In genomic region chr1:48680411-48681035, GRCh38 we compare ENCODE assay signal across 19 cellular contexts.
DNase-seq lines count a peak whose midpoint lies in the region; ATAC-seq and TF ChIP-seq lines count a peak whose summit lies in the region.
"Had no signal": no experiment of that assay in that cellular context is flagged by ENCODE, and none has a peak within 500 bp of the region (broad histone marks: within the 10 kb centered on the region; RNA-seq: fewer than 3 reads in every experiment).

No MANE protein-coding gene starts in this region.

- H3K4me3 ChIP-seq in BLaER1 treated with 17β-estradiol and CSF1 and Interleukin-3, amounts not matched to agents 10 nM and 100 nM, result no peak overlapping the region
- H3K4me3 ChIP-seq in H7 (ENCODE audit: insufficient read depth, low read depth, low read length) (no peak overlapping the region), WERI-Rb-1 (ENCODE audit: low read depth, low read length) (no peak overlapping the region), gastrocnemius medialis (no peak overlapping the region)

- H3K4me1 ChIP-seq in BLaER1 treated with 17β-estradiol and CSF1 and Interleukin-3, amounts not matched to agents 10 nM and 100 nM, result peaks cover 17 to 60% (median 52%) of the 10 kb centered on the region in 10 experiments; a peak in 19 of 20 replicates
- H3K4me1 ChIP-seq in gastrocnemius medialis, result peaks cover 0 to 6% of the 10 kb centered on the region in 2 donors

- no peaks in the 10 kb centered on the region for H4K20me1 ChIP-seq in BLaER1 treated with 17β-estradiol and CSF1 and Interleukin-3, amounts not matched to agents 10 nM and 100 nM

- 0 out of 22 replicates have a peak overlapping the region, but pooled peaks of 1 of the 11 experiments have one; percentile 2 for H3K9ac ChIP-seq in BLaER1 treated with 17β-estradiol and CSF1 and Interleukin-3, amounts not matched to agents 10 nM and 100 nM

- in situ Hi-C loops in gastrocnemius medialis (cut with MboI; ENCODE audit: low sequenced_read_pairs in 4 of 4), result loop anchor here in 1 of 4 donors (25.0 kb wide), 2 partner anchors 568 to 1657 kb away; no protein-coding TSS in a partner anchor

- TF ChIP-seq CTCF in WERI-Rb-1 (IDR thresholded peaks at IDR 0.05; ENCODE audit: low read depth, low read length) (0 out of 2 replicates have a peak, but pooled peaks have one; percentile 23), gastrocnemius medialis (IDR thresholded peaks at IDR 0.05 in 4 of 5, conservative IDR thresholded peaks at IDR 0.05 in 1 of 5) (no peak)

- peak; percentile 54 for DNase-seq in H7
- DNase-seq in WERI-Rb-1, result no peak
- DNase-seq in left lobe of liver (ENCODE audit: low spot score), result peak; percentile 71
- DNase-seq in retina, result no peak
- DNase-seq in gastrocnemius medialis, result no peak
- DNase-seq: activated CD4-positive, alpha-beta T cell treated with anti-CD3 and anti-CD28 coated beads for 36 hours; activated T-cell treated with anti-CD3 and anti-CD28 coated beads for 4 hours; central memory CD4-positive, alpha-beta T cell; effector CD8-positive, alpha-beta T cell; hypothalamus; left ventricle myocardium superior; NCI-H2029 treated with DMSO at 0.1 percent for 48 hours; SIG-M5; stimulated activated CD4-positive, alpha-beta T cell treated with anti-CD3 and anti-CD28 coated beads, Interleukin-12 subunit alpha, Interleukin-12 subunit beta, amount 100 ng/mL, for 4 hours; stimulated activated naive CD8-positive, alpha-beta T cell treated with anti-CD3 and anti-CD28 coated beads, Interleukin-15, amount 100 ng/mL, for 72 hours had no signal

- no peaks in the 10 kb centered on the region for H3K36me3 ChIP-seq in BLaER1 treated with 17β-estradiol and CSF1 and Interleukin-3, amounts not matched to agents 10 nM and 100 nM
- H3K36me3 ChIP-seq in H7 (replicated peaks; ENCODE audit: control insufficient read depth, insufficient read depth, low read length), result no peaks in the 10 kb centered on the region
- no peaks in the 10 kb centered on the region for H3K36me3 ChIP-seq in WERI-Rb-1
- no peaks in the 10 kb centered on the region for H3K36me3 ChIP-seq in gastrocnemius medialis

- intact Hi-C loops in gastrocnemius medialis (cut with DNase I; ENCODE audit: low total_unique reads), result no loop called here

- peak overlapping the region in 1 of 11 experiments; percentile 27; a peak in 1 of 22 replicates for H3K27ac ChIP-seq in BLaER1 treated with 17β-estradiol and CSF1 and Interleukin-3, amounts not matched to agents 10 nM and 100 nM
- H3K27ac ChIP-seq in WERI-Rb-1, result peak overlapping the region; percentile 72
- no peak overlapping the region for H3K27ac ChIP-seq in gastrocnemius medialis

- no peak for TF ChIP-seq POLR2A in gastrocnemius medialis (IDR thresholded peaks at IDR 0.05)

- H3K9me3 ChIP-seq in BLaER1 treated with 17β-estradiol and CSF1 and Interleukin-3, amounts not matched to agents 10 nM and 100 nM (replicated peaks in 1 of 11), result no peaks in the 10 kb centered on the region
- H3K9me3 ChIP-seq in WERI-Rb-1 (ENCODE audit: severe bottlenecking), result no peaks in the 10 kb centered on the region
- no peaks in the 10 kb centered on the region for H3K9me3 ChIP-seq in gastrocnemius medialis

- H3K27me3 ChIP-seq in BLaER1 treated with 17β-estradiol and CSF1 and Interleukin-3, amounts not matched to agents 10 nM and 100 nM, result no peaks in the 10 kb centered on the region
- H3K27me3 ChIP-seq in H7 (ENCODE audit: control insufficient read depth, insufficient read depth, low read length), result no peaks in the 10 kb centered on the region; the same call in 1 of the 2 replicates
- no peaks in the 10 kb centered on the region for H3K27me3 ChIP-seq in WERI-Rb-1 (ENCODE audit: insufficient read depth, low read depth, severe bottlenecking)
- H3K27me3 ChIP-seq in gastrocnemius medialis, result no peaks in the 10 kb centered on the region

- ATAC-seq in left lobe of liver, result peak; percentile 49
- no peak for ATAC-seq in gastrocnemius medialis
- ATAC-seq in GM21529 (IDR thresholded peaks at IDR 0.05; ENCODE audit: unreplicated experiment), result no peak
- ATAC-seq in GM21723 (IDR thresholded peaks at IDR 0.05; ENCODE audit: unreplicated experiment), result no peak
- ATAC-seq: activated CD4-positive, alpha-beta T cell treated with anti-CD3 and anti-CD28 coated beads for 36 hours; activated naive CD4-positive, alpha-beta T cell treated with anti-CD3 and anti-CD28 coated beads, Interleukin-2, amount 50 U/mL, for 72 hours; left ventricle myocardium superior; stimulated activated naive CD8-positive, alpha-beta T cell treated with anti-CD3 and anti-CD28 coated beads, Interleukin-15, amount 100 ng/mL, for 72 hours had no signal

- peak overlapping the region; percentile 7 to 82 (median 63); a peak in 20 of 22 replicates for H3K4me2 ChIP-seq in BLaER1 treated with 17β-estradiol and CSF1 and Interleukin-3, amounts not matched to agents 10 nM and 100 nM

Comparison
In these comparisons a context has a peak if more than half of its experiments do, and no peak if none do; other contexts are left out.
1. DNase-seq: peak in H7 (single experiment) and left lobe of liver (single experiment); none in WERI-Rb-1 (single experiment), retina (single experiment) and gastrocnemius medialis (0 of 2).